ENCODE assay signal across 8 cellular contexts in the genomic region with DNA sequence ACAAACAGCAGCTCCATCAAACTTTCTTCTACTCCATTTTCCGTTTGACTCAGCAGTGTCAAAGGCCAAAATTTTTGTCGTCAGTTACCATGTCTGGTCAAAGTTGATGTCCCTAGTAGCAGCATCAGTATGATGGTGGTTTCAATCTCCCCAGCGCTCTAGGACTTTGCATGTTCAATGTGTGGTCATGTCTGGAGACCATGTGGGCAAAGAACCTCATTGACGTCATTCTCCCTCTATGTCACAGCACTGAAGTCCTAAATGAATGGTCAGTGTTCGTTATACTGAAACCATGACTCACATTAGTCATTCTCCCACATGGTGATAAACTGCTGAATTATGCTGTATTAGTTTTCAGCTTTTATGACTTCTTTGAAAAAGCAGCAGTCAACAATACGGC. TPM values are rescaled to one million over a fixed set of nuclear protein-coding genes. Genes with fewer than 3 reads are reported as not detected.
DNase-seq lines count a peak whose midpoint lies in the region; ATAC-seq lines count a peak whose summit lies in the region.

No MANE protein-coding gene starts in this region.

- DNase-seq in LHCN-M2 (ENCODE audit: low read depth) (peak; percentile 94), glomerular visceral epithelial cell (ENCODE audit: extremely low spot score) (peak; percentile 63), DMS153 (lab: John Stamatoyannopoulos, UW) (no peak), NCI-H446 (lab: John Stamatoyannopoulos, UW) (no peak), KBM-7 (no peak)
- DNase-seq in activated effector memory CD4-positive, alpha-beta T cell treated with anti-CD3 and anti-CD28 coated beads, Interleukin-2, amount 50 U/mL, for 16 hours: no peak

- in situ Hi-C loops in KBM-7 (cut with MboI; ENCODE audit: low pct_unique_long_range_greater_than_20kb, low sequenced_read_pairs): no loop called here

- peak; percentile 95 for ATAC-seq in GM18508 (IDR thresholded peaks at IDR 0.05; ENCODE audit: insufficient read depth, unreplicated experiment)
- peak; percentile 84 for ATAC-seq in GM21825 (IDR thresholded peaks at IDR 0.05; ENCODE audit: unreplicated experiment)

RNA-seq across cellular contexts. Expression of a gene that starts 23.2 kb away (rescaled TPM):
- total RNA-seq in LHCN-M2 (2014; rRNA removed): 2.1 and 2.4 TPM in 2 replicates
- polyA plus RNA-seq in LHCN-M2 (2012): 0.43 TPM

Comparison
In these comparisons a context has a peak if more than half of its experiments do, and no peak if none do; other contexts are left out.
1. DNase-seq: peak in LHCN-M2 (single experiment) and glomerular visceral epithelial cell (single experiment); none in DMS153 (single experiment), NCI-H446 (0 of 2), KBM-7 (single experiment) and activated effector memory CD4-positive, alpha-beta T cell treated with anti-CD3 and anti-CD28 coated beads, Interleukin-2, amount 50 U/mL, for 16 hours (single experiment).